In genomic region chr1:92327794-92328193, GRCh38 we compare ENCODE assay signal across 1 cellular context.
TF ChIP-seq lines count a peak whose summit lies in the region.

No MANE protein-coding gene starts in this region.

TF ChIP-seq in K562, 482 proteins besides CTCF, POLR2A, EP300 and RAD21:
- TF ChIP-seq ZHX1 (conservative IDR thresholded peaks at IDR 0.05; ENCODE audit: low read length) (no peak), BHLHE40 (IDR thresholded peaks at IDR 0.05; ENCODE audit: low read length) (no peak), ESRRB (CRISPR knock-in tag; IDR thresholded peaks at IDR 0.05; ENCODE audit: borderline replicate concordance) (no peak), NFIC (IDR thresholded peaks at IDR 0.05) (no peak), ZNF444 (CRISPR knock-in tag; IDR thresholded peaks at IDR 0.05) (no peak), TRIM28 (IDR thresholded peaks at IDR 0.05) (peak; percentile 89), ZNF644 (tag; IDR thresholded peaks at IDR 0.05; ENCODE audit: low read depth) (no peak), MEF2D (tag; conservative IDR thresholded peaks at IDR 0.05; ENCODE audit: low read depth) (0 out of 2 replicates have a peak, but pooled peaks have one; percentile 54), ZNF280A (IDR thresholded peaks at IDR 0.05; ENCODE audit: low read depth, partially characterized antibody) (peak; percentile 79), NR2C1 (IDR thresholded peaks at IDR 0.05) (no peak), NR2C1 (tag; IDR thresholded peaks at IDR 0.05) (no peak), HDAC3 (IDR thresholded peaks at IDR 0.05; ENCODE audit: borderline replicate concordance, partially characterized antibody) (no peak), ZNF511 (CRISPR knock-in tag; IDR thresholded peaks at IDR 0.05) (no peak), HEY1 (CRISPR knock-in tag; IDR thresholded peaks at IDR 0.05; ENCODE audit: borderline replicate concordance) (no peak), CBX3 (IDR thresholded peaks at IDR 0.05; ENCODE audit: borderline replicate concordance in 1 of 2, low read length in 2 of 2) (peak in 1 of 2 experiments; percentile 77; a peak in 2 of 3 replicates), TRIM24 (IDR thresholded peaks at IDR 0.05) (peak in 1 of 2 experiments; percentile 69; a peak in 2 of 4 replicates), SIN3B (IDR thresholded peaks at IDR 0.05; ENCODE audit: low read depth) (no peak), C11orf30 (IDR thresholded peaks at IDR 0.05; ENCODE audit: low read depth) (no peak), CTBP1 (IDR thresholded peaks at IDR 0.05; ENCODE audit: borderline replicate concordance) (no peak), ZNF354B (CRISPR knock-in tag; IDR thresholded peaks at IDR 0.05) (no peak), ZNF586 (CRISPR knock-in tag; conservative IDR thresholded peaks at IDR 0.05) (no peak), BACH1 (tag; IDR thresholded peaks at IDR 0.05) (no peak), MEF2A (IDR thresholded peaks at IDR 0.05; ENCODE audit: control insufficient read depth, low read depth, low read length) (peak; percentile 59; the same call in 1 of the 2 replicates), NFIX (CRISPR knock-in tag; IDR thresholded peaks at IDR 0.05; ENCODE audit: low read depth) (no peak)
TF ChIP-seq in K562: peak in this region for 6.
